Comparison of ENCODE assay signal across 10 cellular contexts in genomic region chr18:35117951-35118411, GRCh38.
DNase-seq lines count a peak whose midpoint lies in the region; ATAC-seq, FAIRE-seq and TF ChIP-seq lines count a peak whose summit lies in the region.
"Had no signal": no experiment of that assay in that cellular context is flagged by ENCODE, and none has a peak within 500 bp of the region (broad histone marks: within the 10 kb centered on the region; RNA-seq: fewer than 3 reads in every experiment).

No MANE protein-coding gene starts in this region.

- intact Hi-C loops in left colon (cut with DNase I, micrococcal nuclease) (no loop called here), gastrocnemius medialis (cut with DNase I; ENCODE audit: low total_unique reads) (no loop called here)

- peaks cover 64 to 65% of the 10 kb centered on the region in 2 donors for H3K4me1 ChIP-seq in gastrocnemius medialis
- H3K4me1 ChIP-seq in small intestine (ENCODE audit: control insufficient read depth in 2 of 2, insufficient read depth in 1 of 2, low read depth in 1 of 2, low read length in 1 of 2), result no peaks in the 10 kb centered on the region

- in situ Hi-C loops in gastrocnemius medialis (cut with MboI; ENCODE audit: low sequenced_read_pairs in 4 of 4), result no loop called here

- H3K4me3 ChIP-seq in gastrocnemius medialis (peak overlapping the region; percentile 22 to 31 (median 26)), small intestine (ENCODE audit: low read depth in 1 of 2, low read length in 2 of 2) (no peak overlapping the region)

- 73 to 84% (median 78%) methylated on average over 7 of the region's 7 CpGs for WGBS in small intestine, 3 donors

- H3K36me3 ChIP-seq in gastrocnemius medialis (no peaks in the 10 kb centered on the region), small intestine (ENCODE audit: control insufficient read depth in 2 of 2, insufficient read depth in 2 of 2, low read length in 2 of 2) (no peaks in the 10 kb centered on the region)

- no peak for TF ChIP-seq CTCF in gastrocnemius medialis (IDR thresholded peaks at IDR 0.05 in 4 of 5, conservative IDR thresholded peaks at IDR 0.05 in 1 of 5)

- FAIRE-seq in small intestine (lab: Jason Lieb, UNC), result no peak

- H3K27me3 ChIP-seq in gastrocnemius medialis (no peaks in the 10 kb centered on the region), small intestine (ENCODE audit: control insufficient read depth in 2 of 2, insufficient read depth in 2 of 2, low read length in 2 of 2) (no peaks in the 10 kb centered on the region)

- peak overlapping the region; percentile 85 to 94 (median 90) for H3K27ac ChIP-seq in gastrocnemius medialis
- peak overlapping the region in 1 of 2 donors; percentile 29 for H3K27ac ChIP-seq in small intestine (ENCODE audit: low read depth in 1 of 2, low read length in 1 of 2)

- DNase-seq in COLO829 (ENCODE audit: low spot score) (peak; percentile 16), cerebellar nuclear complex (lab: John Stamatoyannopoulos, UW) (peak; percentile 23 to 81), left colon (no peak), gastrocnemius medialis (peak; percentile 64 to 73), DMS153 treated with DMSO at 0.1 percent for 48 hours (lab: John Stamatoyannopoulos, UW; ENCODE audit: unreplicated experiment) (no peak), ureter (ENCODE audit: low spot score) (no peak), small intestine (no peak)
- DNase-seq: activated T-cell treated with anti-CD3 and anti-CD28 coated beads, Interleukin-2, amount 50 U/mL, for 24 hours; NCI-H1436 had no signal

- ATAC-seq in left colon, result peak; percentile 22
- peak; percentile 97 to 98 for ATAC-seq in gastrocnemius medialis
- ATAC-seq in HG02852 (IDR thresholded peaks at IDR 0.05; ENCODE audit: unreplicated experiment), result no peak

- TF ChIP-seq POLR2A in gastrocnemius medialis (IDR thresholded peaks at IDR 0.05), result peak; percentile 59 to 78

- H3K9me3 ChIP-seq in gastrocnemius medialis, result no peaks in the 10 kb centered on the region
- no peaks in the 10 kb centered on the region for H3K9me3 ChIP-seq in small intestine (ENCODE audit: control insufficient read depth, low read depth)

Comparison
In these comparisons a context has a peak if more than half of its experiments do, and no peak if none do; other contexts are left out.
1. DNase-seq: peak in COLO829 (single experiment), cerebellar nuclear complex (2 of 2) and gastrocnemius medialis (2 of 2); none in left colon (0 of 2), DMS153 treated with DMSO at 0.1 percent for 48 hours (single experiment), ureter (single experiment) and small intestine (single experiment).
2. H3K4me3 ChIP-seq: peak in gastrocnemius medialis (4 of 4); none in small intestine (0 of 2).